Comparison of ENCODE assay signal across 15 cellular contexts in genomic region chr5:149130932-149131273, GRCh38. TPM values are rescaled to one million over a fixed set of nuclear protein-coding genes. Genes with fewer than 3 reads are reported as not detected.
DNase-seq lines count a peak whose midpoint lies in the region; ATAC-seq, FAIRE-seq and TF ChIP-seq lines count a peak whose summit lies in the region.
"Had no signal": no experiment of that assay in that cellular context is flagged by ENCODE, and none has a peak within 500 bp of the region (broad histone marks: within the 10 kb centered on the region; RNA-seq: fewer than 3 reads in every experiment).

No MANE protein-coding gene starts in this region.

- TF ChIP-seq EP300 in K562 (IDR thresholded peaks at IDR 0.05; ENCODE audit: low read length) = no peak

- no peaks in the 10 kb centered on the region for H3K9me2 ChIP-seq in GM23338 (ENCODE audit: insufficient read depth)

- DNase-seq in CD1c-positive myeloid dendritic cell (ENCODE audit: extremely low spot score) = peak; percentile 17
- peak; percentile 31 for DNase-seq in HT-29 (ENCODE audit: low spot score)
- DNase-seq in K562 (ENCODE audit: extremely low read depth in 1 of 4, low spot score in 3 of 4) = no peak
- peak; percentile 16 for DNase-seq in kidney tubule cell (ENCODE audit: low spot score)
- no peak for DNase-seq in activated gamma-delta T cell treated with Interleukin-2 at 50 U/mL for 16 hours
- no peak for DNase-seq in activated T-helper 2 cell treated with anti-CD3 and anti-CD28 coated beads, Interferon-gamma antibody, Interleukin-2, Interleukin-4, amounts not matched to agents 10 μg/mL and 5 μg/mL and 100 μg/mL, durations not matched to agents 14 hours and 24 hours and 36 hours (ENCODE audit: low spot score)
- DNase-seq in GM23338 (ENCODE audit: low spot score) = no peak
- DNase-seq: Caco-2; CD4-positive, CD25-positive, alpha-beta regulatory T cell; DMS153; NCI-H1105 treated with DMSO at 0.1 percent for 48 hours; NCI-H226; NCI-H524 treated with DMSO at 0.1 percent for 48 hours; SW 1271 had no signal

- H3K4me3 Mint-ChIP-seq in activated T-helper 2 cell treated with anti-CD3 and anti-CD28 coated beads, Interferon-gamma antibody, Interleukin-2, Interleukin-4, amounts not matched to agents 10 μg/mL and 5 μg/mL and 100 μg/mL, durations not matched to agents 14 hours and 24 hours and 36 hours (ENCODE audit: low read depth) = no peak overlapping the region
- no peak overlapping the region for H3K4me3 Mint-ChIP-seq in GM23338
- H3K4me3 Mint-ChIP-seq: CD4-positive, CD25-positive, alpha-beta regulatory T cell had no signal

- TF ChIP-seq RAD21 in K562 (CRISPR knock-in tag; conservative IDR thresholded peaks at IDR 0.05 in 1 of 2, IDR thresholded peaks at IDR 0.05 in 1 of 2) = no peak

- H3K9me3 ChIP-seq in K562 (replicated peaks; ENCODE audit: control insufficient read depth, insufficient read depth, low read depth, low read length) = no peaks in the 10 kb centered on the region
- H3K9me3 ChIP-seq: Caco-2, HAP-1 had no signal

- no peak for TF ChIP-seq POLR2A in K562 (conservative IDR thresholded peaks at IDR 0.05)

- H3K4me3 ChIP-seq in K562 (no peak overlapping the region), GM23338 (no peak overlapping the region)
- H3K4me3 ChIP-seq: HAP-1 had no signal

- H3K27me3 Mint-ChIP-seq in activated T-helper 2 cell treated with anti-CD3 and anti-CD28 coated beads, Interferon-gamma antibody, Interleukin-2, Interleukin-4, amounts not matched to agents 10 μg/mL and 5 μg/mL and 100 μg/mL, durations not matched to agents 14 hours and 24 hours and 36 hours (ENCODE audit: low read depth) = peaks cover 7% of the 10 kb centered on the region
- H3K27me3 Mint-ChIP-seq in GM23338 (ENCODE audit: insufficient read depth, low read depth, poor library complexity) = peaks cover 10% of the 10 kb centered on the region

- ATAC-seq in K562 (no peak), GM23338 (no peak)

- no peaks in the 10 kb centered on the region for H3F3A ChIP-seq in GM23338 (replicated peaks; ENCODE audit: low read depth)

- H3K27me3 ChIP-seq in K562 (ENCODE audit: control insufficient read depth in 2 of 2, insufficient read depth in 2 of 2, low read length in 2 of 2) = peaks cover 7 to 11% of the 10 kb centered on the region in 2 experiments; a peak in 4 of 5 replicates
- H3K27me3 ChIP-seq in GM23338 (ENCODE audit: insufficient read depth) = no peaks in the 10 kb centered on the region

- H3K4me1 Mint-ChIP-seq in activated T-helper 2 cell treated with anti-CD3 and anti-CD28 coated beads, Interferon-gamma antibody, Interleukin-2, Interleukin-4, amounts not matched to agents 10 μg/mL and 5 μg/mL and 100 μg/mL, durations not matched to agents 14 hours and 24 hours and 36 hours (ENCODE audit: low read depth) = no peaks in the 10 kb centered on the region
- H3K4me1 Mint-ChIP-seq in GM23338 = peaks cover 18% of the 10 kb centered on the region
- H3K4me1 Mint-ChIP-seq: CD4-positive, CD25-positive, alpha-beta regulatory T cell had no signal

- intact Hi-C loops in K562 (cut with micrococcal nuclease) = no loop called here
- intact Hi-C loops in activated T-helper 2 cell treated with anti-CD3 and anti-CD28 coated beads, Interferon-gamma antibody, Interleukin-2, Interleukin-4, amounts not matched to agents 10 μg/mL and 5 μg/mL and 100 μg/mL, durations not matched to agents 14 hours and 24 hours and 36 hours (cut with micrococcal nuclease) = no loop called here

- H3K4me2 ChIP-seq in K562 (ENCODE audit: insufficient read depth, low read length) (no peak overlapping the region), GM23338 (no peak overlapping the region)

- no peaks in the 10 kb centered on the region for H3K36me3 ChIP-seq in K562 (ENCODE audit: control insufficient read depth, insufficient read depth, low read length)
- no peaks in the 10 kb centered on the region for H3K36me3 ChIP-seq in GM23338 (ENCODE audit: insufficient read depth)
- H3K36me3 ChIP-seq: HAP-1 had no signal

- H4K20me1 ChIP-seq in K562 (replicated peaks; ENCODE audit: control insufficient read depth, insufficient read depth, low read length) = no peaks in the 10 kb centered on the region
- no peaks in the 10 kb centered on the region for H4K20me1 ChIP-seq in GM23338 (replicated peaks; ENCODE audit: insufficient read depth)

- CTCF ChIA-PET in K562 (lab: Yijun Ruan, JAX; ENCODE audit: low intra/inter-chr PET ratio) = no interaction called here

- H3K27ac ChIP-seq in K562 (ENCODE audit: extremely low read depth, low read depth, low read length) = no peak overlapping the region
- no peak overlapping the region for H3K27ac ChIP-seq in GM23338 (ENCODE audit: low read depth)

- POLR2A ChIA-PET in K562 (lab: Yijun Ruan, JAX) = no interaction called here

- H3K79me2 ChIP-seq in K562 (ENCODE audit: control insufficient read depth, insufficient read depth, low read length) (no peaks in the 10 kb centered on the region), GM23338 (replicated peaks; ENCODE audit: insufficient read depth) (no peaks in the 10 kb centered on the region)

- WGBS in K562 (ENCODE audit: insufficient coverage, low coverage, missing lambda C conversion rate) = 0% methylated on average over 3 of the region's 3 CpGs

- no peaks in the 10 kb centered on the region for H3K9me1 ChIP-seq in K562 (ENCODE audit: control insufficient read depth, insufficient read depth, low read length)

- no peak overlapping the region for H3K27ac Mint-ChIP-seq in activated T-helper 2 cell treated with anti-CD3 and anti-CD28 coated beads, Interferon-gamma antibody, Interleukin-2, Interleukin-4, amounts not matched to agents 10 μg/mL and 5 μg/mL and 100 μg/mL, durations not matched to agents 14 hours and 24 hours and 36 hours
- H3K27ac Mint-ChIP-seq in GM23338 = no peak overlapping the region
- H3K27ac Mint-ChIP-seq: CD4-positive, CD25-positive, alpha-beta regulatory T cell had no signal

- no peak for TF ChIP-seq CTCF in K562 (IDR thresholded peaks at IDR 0.05 in 2 of 3, conservative IDR thresholded peaks at IDR 0.05 in 1 of 3; ENCODE audit: insufficient read depth in 2 of 3, low read depth in 1 of 3, low read length in 3 of 3)
- TF ChIP-seq CTCF in GM23338 (conservative IDR thresholded peaks at IDR 0.05; ENCODE audit: low read depth in 2 of 2) = no peak

- no peaks in the 10 kb centered on the region for H3K36me3 Mint-ChIP-seq in activated T-helper 2 cell treated with anti-CD3 and anti-CD28 coated beads, Interferon-gamma antibody, Interleukin-2, Interleukin-4, amounts not matched to agents 10 μg/mL and 5 μg/mL and 100 μg/mL, durations not matched to agents 14 hours and 24 hours and 36 hours (ENCODE audit: low read depth)
- no peaks in the 10 kb centered on the region for H3K36me3 Mint-ChIP-seq in GM23338 (ENCODE audit: low read depth)
- H3K36me3 Mint-ChIP-seq: CD4-positive, CD25-positive, alpha-beta regulatory T cell had no signal

- peak; percentile 49 for FAIRE-seq in K562 (lab: Jason Lieb, UNC)

- H3K9me3 Mint-ChIP-seq in activated T-helper 2 cell treated with anti-CD3 and anti-CD28 coated beads, Interferon-gamma antibody, Interleukin-2, Interleukin-4, amounts not matched to agents 10 μg/mL and 5 μg/mL and 100 μg/mL, durations not matched to agents 14 hours and 24 hours and 36 hours = no peaks in the 10 kb centered on the region
- H3K9me3 Mint-ChIP-seq in GM23338 = no peaks in the 10 kb centered on the region
- H3K9me3 Mint-ChIP-seq: CD4-positive, CD25-positive, alpha-beta regulatory T cell had no signal

- H3K9ac ChIP-seq in K562 (ENCODE audit: insufficient read depth in 1 of 2, low read depth in 2 of 2, low read length in 2 of 2) = no peak overlapping the region

- peaks cover 5 to 13% of the 10 kb centered on the region in 2 experiments; a peak in 4 of 5 replicates for H3K4me1 ChIP-seq in K562 (replicated peaks in 1 of 2; ENCODE audit: control insufficient read depth in 2 of 2, insufficient read depth in 2 of 2, low read length in 2 of 2)
- peaks cover 5% of the 10 kb centered on the region for H3K4me1 ChIP-seq in GM23338 (ENCODE audit: insufficient read depth)
- H3K4me1 ChIP-seq: Caco-2, HAP-1 had no signal

- no TSS peak for BruUV-seq in K562 (replicated peaks; lab: Mats Ljungman, UMichigan)

- H2AFZ ChIP-seq in K562 (ENCODE audit: low read depth, low read length) = no peak overlapping the region
- H2AFZ ChIP-seq in GM23338 = no peak overlapping the region

- in situ Hi-C loops in K562 (cut with MboI) = loop anchor here (25.0 kb wide), 1 partner anchor 431 kb away; the partner anchor contains the start of gene CSNK1A1

TF ChIP-seq in K562, 482 proteins besides CTCF, POLR2A, EP300 and RAD21 (continues in another document):
- TF ChIP-seq MAFF (IDR thresholded peaks at IDR 0.05; ENCODE audit: low read length) (peak; percentile 87), ZNF717 (CRISPR knock-in tag; IDR thresholded peaks at IDR 0.05) (no peak), MECOM (CRISPR knock-in tag; IDR thresholded peaks at IDR 0.05) (no peak)

TF ChIP-seq in GM23338, 12 proteins besides CTCF, POLR2A, EP300 and RAD21 (continues in another document):
- TF ChIP-seq JUNB (IDR thresholded peaks at IDR 0.05; ENCODE audit: unreplicated experiment) (no peak), ZNF114 (CRISPR knock-in tag; IDR thresholded peaks at IDR 0.05) (no peak), STAT1 (IDR thresholded peaks at IDR 0.05; ENCODE audit: unreplicated experiment) (no peak)

RNA-seq across cellular contexts. Expression of gene ABLIM3, which starts 10.4 kb away (rescaled TPM):
- total RNA-seq in HT-29 (2014; rRNA removed; shearing (Covaris generic)) = 13.6 and 20.7 TPM in 2 replicates
- 0.44 and 0.48 TPM in 2 replicates for total RNA-seq in K562 (2011; cell fraction: chromatin; rRNA removed; ENCODE audit: low replicate concordance)
- 0.26 and 0.50 TPM in 2 replicates for total RNA-seq in K562 (2011; cell fraction: nucleolus; rRNA removed)
- total RNA-seq in K562 (2011; cell fraction: nucleoplasm; rRNA removed) = 0.23 and 0.29 TPM in 2 replicates
- total RNA-seq in K562 (2014; rRNA removed) (0.08 and 0.14 TPM in 2 replicates), K562 (2014; rRNA removed; fragmentation: Illumina TruSeq; extraction: Trizol) (0.11 and 0.13 TPM in 2 replicates), K562 (2015; rRNA removed; fragmentation: Illumina TruSeq; extraction: Trizol) (0.04 and 0.08 TPM in 2 replicates), K562 (2021) (0.34 and 0.38 TPM in 2 replicates)
- polyA plus RNA-seq in K562 (2011; rRNA removed) (0.03 TPM in 2 replicates), K562 (2014; fragmentation: Illumina TruSeq; extraction: Trizol) (0.19 and 0.26 TPM in 2 replicates), K562 (2014; fragmentation: Nextera tagmentation; extraction: Ambion mirVana) (under 1 TPM; 0.08 to 0.10 TPM), K562 (2014; rRNA removed) (0.15 and 0.22 TPM in 2 replicates), GM23338 (2016; fragmentation: Nextera tagmentation; extraction: Ambion mirVana) (0.19 and 0.31 TPM in 2 replicates)
- polyA plus RNA-seq in K562 (2011; cell fraction: cytosol; rRNA removed) = 0.07 TPM in 1 of 2 replicates, not detected in the other
- 0.10 TPM in 1 of 2 replicates, not detected in the other for polyA plus RNA-seq in K562 (2011; cell fraction: nucleus; rRNA removed)
- polyA plus RNA-seq in K562 (2012) = 0.46 and 7.8 TPM in 2 replicates
- 0.11 TPM in 1 of 2 replicates, not detected in the other for polyA minus RNA-seq in K562 (2011; rRNA and poly(A)+ RNA removed)
- not detected in 2 replicates for polyA minus RNA-seq in K562 (2011; cell fraction: cytosol; rRNA and poly(A)+ RNA removed)
- polyA minus RNA-seq in K562 (2011; cell fraction: nucleus; rRNA and poly(A)+ RNA removed) = not detected in 2 replicates
- not detected in 2 replicates for total RNA-seq in activated T-helper 2 cell treated with anti-CD3 and anti-CD28 coated beads, Interferon-gamma antibody, Interleukin-2, Interleukin-4, amounts not matched to agents 10 μg/mL and 5 μg/mL and 100 μg/mL, durations not matched to agents 14 hours and 24 hours and 36 hours
- total RNA-seq in GM23338 (2014; rRNA removed; shearing (Covaris generic)) = 0.23 and 2.2 TPM in 2 replicates
- total RNA-seq: Caco-2 had no signal

Comparison
In these comparisons a context has a peak if more than half of its experiments do, and no peak if none do; other contexts are left out.
1. DNase-seq: peak in CD1c-positive myeloid dendritic cell (single experiment), HT-29 (single experiment) and kidney tubule cell (single experiment); none in K562 (0 of 4), activated gamma-delta T cell treated with Interleukin-2 at 50 U/mL for 16 hours (single experiment), activated T-helper 2 cell treated with anti-CD3 and anti-CD28 coated beads, Interferon-gamma antibody, Interleukin-2, Interleukin-4, amounts not matched to agents 10 μg/mL and 5 μg/mL and 100 μg/mL, durations not matched to agents 14 hours and 24 hours and 36 hours (single experiment) and GM23338 (single experiment).